15 cellular contexts compared by ENCODE assay signal in genomic region chr9:89386797-89387196, GRCh38.
DNase-seq lines count a peak whose midpoint lies in the region; ATAC-seq, FAIRE-seq and TF ChIP-seq lines count a peak whose summit lies in the region.
"Had no signal": no experiment of that assay in that cellular context is flagged by ENCODE, and none has a peak within 500 bp of the region (broad histone marks: within the 10 kb centered on the region; RNA-seq: fewer than 3 reads in every experiment).

No MANE protein-coding gene starts in this region.

- no peak for TF ChIP-seq CTCF in C4-2B (conservative IDR thresholded peaks at IDR 0.05)
- no peak for TF ChIP-seq CTCF in H1 (IDR thresholded peaks at IDR 0.05; ENCODE audit: control extremely low read depth in 1 of 3, insufficient read depth in 1 of 3, low read depth in 1 of 3, low read length in 3 of 3)
- TF ChIP-seq CTCF in psoas muscle (IDR thresholded peaks at IDR 0.05): no peak
- no peak for TF ChIP-seq CTCF in tibial nerve (IDR thresholded peaks at IDR 0.05)
- no peak for TF ChIP-seq CTCF in colonic mucosa (IDR thresholded peaks at IDR 0.05)

- peak overlapping the region; percentile 48 for H3K27ac ChIP-seq in C4-2B
- H3K27ac ChIP-seq in H1 (ENCODE audit: low read depth, low read length): no peak overlapping the region
- H3K27ac ChIP-seq in psoas muscle: peak overlapping the region; percentile 85
- peak overlapping the region in 1 of 4 donors; percentile 73 for H3K27ac ChIP-seq in tibial nerve
- no peak overlapping the region for H3K27ac ChIP-seq in colonic mucosa
- H3K27ac ChIP-seq: upper lobe of right lung had no signal

- TF ChIP-seq POLR2A in H1 (IDR thresholded peaks at IDR 0.05; ENCODE audit: control extremely low read depth in 1 of 2, low read depth in 2 of 2, low read length in 2 of 2) (no peak), tibial nerve (IDR thresholded peaks at IDR 0.05) (no peak)

- no peak overlapping the region for H2BK15ac ChIP-seq in H1 (ENCODE audit: low read length)

- H3K9ac ChIP-seq in H1 (replicated peaks in 1 of 4; ENCODE audit: extremely low read depth in 1 of 4, low read depth in 3 of 4, low read length in 3 of 4) (no peak overlapping the region), colonic mucosa (ENCODE audit: low read depth in 2 of 2, low read length in 2 of 2) (no peak overlapping the region)

- H3K56ac ChIP-seq in H1 (replicated peaks; ENCODE audit: insufficient read length, low read depth, low read length): no peak overlapping the region

- H3K23ac ChIP-seq in H1 (ENCODE audit: insufficient read length): no peak overlapping the region

- no peak overlapping the region for H2BK5ac ChIP-seq in H1 (ENCODE audit: low read depth, low read length)

- no peak for TF ChIP-seq RAD21 in H1 (IDR thresholded peaks at IDR 0.05 in 1 of 2, conservative IDR thresholded peaks at IDR 0.05 in 1 of 2; ENCODE audit: low read depth in 2 of 2, low read length in 2 of 2)

- H3K36me3 ChIP-seq in H1 (ENCODE audit: control insufficient read depth in 2 of 4, insufficient read depth in 4 of 4, low read length in 3 of 4): peaks cover 32 to 55% (median 48%) of the 10 kb centered on the region in 4 experiments
- peaks cover 3 to 74% of the 10 kb centered on the region in 2 donors for H3K36me3 ChIP-seq in psoas muscle (ENCODE audit: insufficient read depth in 1 of 2, low read depth in 1 of 2)
- peaks cover 0 to 99% (median 31%) of the 10 kb centered on the region in 3 donors for H3K36me3 ChIP-seq in tibial nerve
- no peaks in the 10 kb centered on the region for H3K36me3 ChIP-seq in colonic mucosa

- no peak overlapping the region for H3K4ac ChIP-seq in H1 (replicated peaks; ENCODE audit: insufficient read length, low read depth, low read length)

- no peak overlapping the region for H4K91ac ChIP-seq in H1 (replicated peaks; ENCODE audit: insufficient read length, low read length)

- H2BK20ac ChIP-seq in H1 (ENCODE audit: low read length): no peak overlapping the region

- H2BK12ac ChIP-seq in H1 (ENCODE audit: low read depth, low read length): no peak overlapping the region

- CTCF ChIA-PET in H1 (lab: Charles Lee; ENCODE audit: partially characterized antibody): no interaction called here

- H3K9me3 ChIP-seq in H1 (ENCODE audit: insufficient read depth in 2 of 2, low read depth in 1 of 2, low read length in 1 of 2) (no peaks in the 10 kb centered on the region), psoas muscle (no peaks in the 10 kb centered on the region), tibial nerve (no peaks in the 10 kb centered on the region), colonic mucosa (no peaks in the 10 kb centered on the region)
- H3K9me3 ChIP-seq: upper lobe of right lung had no signal

- no peak overlapping the region for H3K4me3 ChIP-seq in H1 (ENCODE audit: extremely low read depth in 1 of 4, insufficient read depth in 2 of 4, low read depth in 3 of 4, low read length in 4 of 4)
- H3K4me3 ChIP-seq in psoas muscle: no peak overlapping the region
- no peak overlapping the region for H3K4me3 ChIP-seq in tibial nerve
- no peak overlapping the region for H3K4me3 ChIP-seq in colonic mucosa
- H3K4me3 ChIP-seq: coronary artery, upper lobe of right lung had no signal

- no peaks in the 10 kb centered on the region for H3K23me2 ChIP-seq in H1 (ENCODE audit: low read depth, low read length)

- intact Hi-C loops in psoas muscle (cut with DNase I): loop anchor here in 1 of 2 donors (5.0 to 10.0 kb wide), 2 partner anchors 111 to 158 kb away; partner anchors contain the start of gene SEMA4D
- intact Hi-C loops in colonic mucosa (cut with DNase I): no loop called here

- 92% methylated on average over 11 of the region's 11 CpGs; no CpG with 5 or more reads in 1 of the 2 experiments for WGBS in H1 (ENCODE audit: extremely low coverage in 1 of 2, insufficient coverage in 1 of 2, insufficient read length in 1 of 2, insufficient replicate concordance in 2 of 2, low coverage in 1 of 2, low lambda C conversion rate in 2 of 2, missing lambda C conversion rate in 1 of 2), 2 experiments
- 22 to 34% (median 26%) methylated on average over 11 of the region's 11 CpGs for WGBS in psoas muscle, 3 donors
- WGBS in tibial nerve, 2 donors: 79 to 86% methylated on average over 10 to 11 of the region's 11 CpGs

- H2AFZ ChIP-seq in H1 (ENCODE audit: low read length): no peak overlapping the region

- H2BK120ac ChIP-seq in H1 (replicated peaks; ENCODE audit: low read depth, low read length): no peak overlapping the region

- no peak overlapping the region for H3K14ac ChIP-seq in H1 (ENCODE audit: insufficient read length)

- TF ChIP-seq EP300 in H1 (IDR thresholded peaks at IDR 0.05; ENCODE audit: borderline replicate concordance in 1 of 2, low read depth in 2 of 2, low read length in 2 of 2) (no peak), tibial nerve (IDR thresholded peaks at IDR 0.05) (no peak)

- H3K79me2 ChIP-seq in H1 (ENCODE audit: control insufficient read depth in 1 of 2, insufficient read depth in 2 of 2, low read length in 2 of 2): no peaks in the 10 kb centered on the region

- H3K18ac ChIP-seq in H1 (ENCODE audit: extremely low read depth, low read length): no peak overlapping the region

- peaks cover 3 to 6% of the 10 kb centered on the region in 2 experiments for H4K20me1 ChIP-seq in H1 (replicated peaks in 1 of 2; ENCODE audit: control insufficient read depth in 1 of 2, insufficient read depth in 2 of 2, low read length in 2 of 2)

- peak; percentile 84 to 88 (median 86) for ATAC-seq in psoas muscle
- ATAC-seq: upper lobe of right lung had no signal

- H4K8ac ChIP-seq in H1 (ENCODE audit: extremely low read depth, insufficient read depth, low read length): 0 out of 2 replicates have a peak overlapping the region, but pooled peaks have one; percentile 63

- H4K5ac ChIP-seq in H1 (ENCODE audit: insufficient read length, low read depth, low read length): no peak overlapping the region

- no peaks in the 10 kb centered on the region; the same call in none of the 2 replicates for H3K79me1 ChIP-seq in H1 (ENCODE audit: low read depth, low read length)

- H3K4me1 ChIP-seq in H1 (replicated peaks in 1 of 4; ENCODE audit: control insufficient read depth in 3 of 4, insufficient read depth in 4 of 4, low read length in 3 of 4) (no peaks in the 10 kb centered on the region), psoas muscle (peaks cover 18% of the 10 kb centered on the region), tibial nerve (peaks cover 0 to 16% (median 11%) of the 10 kb centered on the region in 4 donors), colonic mucosa (no peaks in the 10 kb centered on the region)
- H3K4me1 ChIP-seq: upper lobe of right lung had no signal

- no peak overlapping the region for H3K4me2 ChIP-seq in H1 (ENCODE audit: insufficient read depth in 1 of 2, low read depth in 2 of 2, low read length in 2 of 2)

- DNase-seq in NCI-H2029 treated with DMSO at 0.1 percent for 48 hours (lab: John Stamatoyannopoulos, UW) (peak; percentile 66), H1 (ENCODE audit: low read depth in 1 of 2, low spot score in 2 of 2) (no peak), psoas muscle (peak; percentile 80 to 91), KG1 (lab: John Stamatoyannopoulos, UW) (no peak), NOMO-1 treated with DMSO at 0.1 percent for 48 hours (lab: John Stamatoyannopoulos, UW; ENCODE audit: unreplicated experiment) (no peak), tibial nerve (ENCODE audit: low spot score in 2 of 2) (no peak), colonic mucosa (no peak)
- DNase-seq: kidney glomerular epithelial cell, MM.1S, NCI-H2081 treated with DMSO at 0.1 percent for 48 hours, SHP77 treated with DMSO at 0.1 percent for 48 hours, T-helper 2 cell, upper lobe of right lung had no signal

- FAIRE-seq in H1 (lab: Jason Lieb, UNC): no peak

- no peak overlapping the region for H2AK5ac ChIP-seq in H1 (ENCODE audit: low read depth, low read length)

- H3K27me3 ChIP-seq in H1 (replicated peaks in 1 of 4; ENCODE audit: control insufficient read depth in 3 of 4, extremely low read depth in 1 of 4, insufficient read depth in 3 of 4, low read length in 3 of 4): no peaks in the 10 kb centered on the region
- H3K27me3 ChIP-seq in psoas muscle (ENCODE audit: insufficient read depth in 3 of 3, low read length in 2 of 3): no peaks in the 10 kb centered on the region
- H3K27me3 ChIP-seq in tibial nerve: no peaks in the 10 kb centered on the region
- no peaks in the 10 kb centered on the region for H3K27me3 ChIP-seq in colonic mucosa
- H3K27me3 ChIP-seq: upper lobe of right lung had no signal

- POLR2A ChIA-PET in H1 (lab: Charles Lee; ENCODE audit: partially characterized antibody): no interaction called here

TF ChIP-seq in H1, 55 proteins besides CTCF, POLR2A, EP300 and RAD21:
- TF ChIP-seq KDM4A (IDR thresholded peaks at IDR 0.05; ENCODE audit: low read depth, low read length, severe bottlenecking) (no peak), SRF (IDR thresholded peaks at IDR 0.05; ENCODE audit: low read depth, low read length) (no peak)

Comparison
In these comparisons a context has a peak if more than half of its experiments do, and no peak if none do; other contexts are left out.
1. H3K27ac ChIP-seq: peak in C4-2B (single experiment) and psoas muscle (single experiment); none in H1 (single experiment) and colonic mucosa (single experiment).
2. DNase-seq: peak in NCI-H2029 treated with DMSO at 0.1 percent for 48 hours (single experiment) and psoas muscle (2 of 2); none in H1 (0 of 2), KG1 (single experiment), NOMO-1 treated with DMSO at 0.1 percent for 48 hours (single experiment), tibial nerve (0 of 2) and colonic mucosa (single experiment).